Comparison of ENCODE assay signal across 28 cellular contexts in the genomic region with DNA sequence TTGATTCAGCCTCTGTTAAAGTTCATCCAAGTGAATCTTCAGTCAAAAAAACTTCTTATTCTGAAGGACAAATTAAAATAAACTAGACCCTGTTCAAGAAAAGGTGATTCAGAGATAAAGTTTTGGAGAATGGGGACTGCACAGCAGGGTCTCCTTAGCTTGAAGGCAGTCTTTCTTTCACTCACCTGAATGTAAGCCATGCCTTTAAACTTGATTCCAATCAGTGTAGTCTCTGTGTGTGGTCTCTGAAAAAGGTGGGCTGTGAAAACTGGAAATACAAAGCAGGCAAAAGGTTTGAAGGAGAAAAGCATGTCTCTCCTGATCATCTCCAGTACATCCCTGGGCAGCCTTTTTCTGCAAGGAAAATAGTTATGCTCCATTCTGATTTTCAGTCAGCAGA.
"Had no signal": no experiment of that assay in that cellular context is flagged by ENCODE, and none has a peak within 500 bp of the region (broad histone marks: within the 10 kb centered on the region; RNA-seq: fewer than 3 reads in every experiment).

No MANE protein-coding gene starts in this region.

- H3K27ac ChIP-seq: stomach, suprapubic skin, testis, thoracic aorta, thyroid gland, tibial artery, tibial nerve, transverse colon, upper lobe of left lung, upper lobe of right lung, uterus, vagina had no signal

- H3K9me3 Mint-ChIP-seq: stimulated activated effector memory CD8-positive, alpha-beta T cell treated with anti-CD3 and anti-CD28 coated beads, Interleukin-12 subunit alpha, Interleukin-12 subunit beta, amount 100 ng/mL, for 72 hours; stimulated activated memory B cell treated with anti-CD40 and anti-IgM and Interleukin-4, amounts not matched to agents 10 μg/mL and 1 μg/mL and 100 μg/mL, for 72 hours; stimulated activated naive B cell treated with anti-CD40 and anti-IgM and Interleukin-4, amounts not matched to agents 10 μg/mL and 1 μg/mL and 100 μg/mL, for 72 hours; stimulated activated naive CD8-positive, alpha-beta T cell treated with anti-CD3 and anti-CD28 coated beads, Interleukin-15, Interleukin-2, amounts not matched to agents 100 ng/mL and 50 ng/mL, for 24 hours had no signal

- H3K27me3 Mint-ChIP-seq: type B pancreatic cell had no signal

- ATAC-seq: stimulated activated effector memory CD8-positive, alpha-beta T cell treated with anti-CD3 and anti-CD28 coated beads, Interleukin-12 subunit alpha, Interleukin-12 subunit beta, amount 100 ng/mL, for 72 hours; stimulated activated memory B cell treated with anti-CD40 and anti-IgM and Interleukin-4, amounts not matched to agents 10 μg/mL and 1 μg/mL and 100 μg/mL, for 72 hours; stimulated activated naive B cell treated with anti-CD40 and anti-IgM and Interleukin-4, amounts not matched to agents 10 μg/mL and 1 μg/mL and 100 μg/mL, for 72 hours; stimulated activated naive CD8-positive, alpha-beta T cell treated with anti-CD3 and anti-CD28 coated beads, Interleukin-15, amount 100 ng/mL, for 72 hours; stimulated activated naive CD8-positive, alpha-beta T cell treated with anti-CD3 and anti-CD28 coated beads, Interleukin-15, Interleukin-2, amounts not matched to agents 100 U/mL and 50 U/mL, for 24 hours; upper lobe of right lung had no signal

- H3K4me1 ChIP-seq: stomach, suprapubic skin, testis, tibial artery, tibial nerve, transverse colon, upper lobe of left lung, upper lobe of right lung, uterus, vagina had no signal

- H3K36me3 ChIP-seq: stomach, suprapubic skin, thoracic aorta, thyroid gland, tibial artery, tibial nerve, transverse colon, upper lobe of left lung, upper lobe of right lung, uterus, vagina had no signal

- H3K27me3 ChIP-seq: stomach, suprapubic skin, testis, thyroid gland, tibial artery, tibial nerve, transverse colon, upper lobe of left lung, upper lobe of right lung, uterus, vagina had no signal

- H3K9me3 ChIP-seq: stomach, suprapubic skin, testis, thoracic aorta, thyroid gland, tibial artery, tibial nerve, transverse colon, upper lobe of left lung, upper lobe of right lung, uterus, vagina had no signal

- H3K27ac Mint-ChIP-seq: stimulated activated effector memory CD8-positive, alpha-beta T cell treated with anti-CD3 and anti-CD28 coated beads, Interleukin-12 subunit alpha, Interleukin-12 subunit beta, amount 100 ng/mL, for 72 hours; stimulated activated memory B cell treated with anti-CD40 and anti-IgM and Interleukin-4, amounts not matched to agents 10 μg/mL and 1 μg/mL and 100 μg/mL, for 72 hours; stimulated activated naive B cell treated with anti-CD40 and anti-IgM and Interleukin-4, amounts not matched to agents 10 μg/mL and 1 μg/mL and 100 μg/mL, for 72 hours; stimulated activated naive CD8-positive, alpha-beta T cell treated with anti-CD3 and anti-CD28 coated beads, Interleukin-15, Interleukin-2, amounts not matched to agents 100 ng/mL and 50 ng/mL, for 24 hours; type B pancreatic cell had no signal

- H3K4me3 Mint-ChIP-seq: stimulated activated effector memory CD8-positive, alpha-beta T cell treated with anti-CD3 and anti-CD28 coated beads, Interleukin-12 subunit alpha, Interleukin-12 subunit beta, amount 100 ng/mL, for 72 hours; stimulated activated memory B cell treated with anti-CD40 and anti-IgM and Interleukin-4, amounts not matched to agents 10 μg/mL and 1 μg/mL and 100 μg/mL, for 72 hours; stimulated activated naive B cell treated with anti-CD40 and anti-IgM and Interleukin-4, amounts not matched to agents 10 μg/mL and 1 μg/mL and 100 μg/mL, for 72 hours; stimulated activated naive CD8-positive, alpha-beta T cell treated with anti-CD3 and anti-CD28 coated beads, Interleukin-15, amount 100 ng/mL, for 72 hours; stimulated activated naive CD8-positive, alpha-beta T cell treated with anti-CD3 and anti-CD28 coated beads, Interleukin-15, Interleukin-2, amounts not matched to agents 100 ng/mL and 50 ng/mL, for 24 hours; type B pancreatic cell had no signal

- DNase-seq: stimulated activated CD4-positive, alpha-beta T cell treated with anti-CD3 and anti-CD28 coated beads, Interleukin-2, amount 100 ng/mL, for 48 hours; stimulated activated CD4-positive, alpha-beta T cell treated with anti-CD3 and anti-CD28 coated beads, Interleukin-4, amount 100 ng/mL, for 1 hour; stimulated activated CD4-positive, alpha-beta T cell treated with anti-CD3 and anti-CD28 coated beads, Interleukin-4, amount 100 ng/mL, for 24 hours; stimulated activated CD4-positive, alpha-beta T cell treated with anti-CD3 and anti-CD28 coated beads, Interleukin-4, amount 100 ng/mL, for 4 hours; stimulated activated CD8-positive, alpha-beta memory T cell treated with anti-CD3 and anti-CD28 coated beads, Interleukin-4, amount 100 ng/mL, for 48 hours; stimulated activated naive B cell treated with anti-CD40 and anti-IgM and Interleukin-4, amounts not matched to agents 10 μg/mL and 1 μg/mL and 100 μg/mL, for 72 hours; stimulated activated naive CD4-positive, alpha-beta T cell; stimulated activated naive CD4-positive, alpha-beta T cell treated with Interleukin-2 at 50 U/mL for 16 hours; stimulated activated naive CD8-positive, alpha-beta T cell treated with anti-CD3 and anti-CD28 coated beads, Interleukin-15, amount 100 ng/mL, for 72 hours; stimulated activated naive CD8-positive, alpha-beta T cell treated with anti-CD3 and anti-CD28 coated beads, Interleukin-15, Interleukin-2, amounts not matched to agents 100 U/mL and 50 U/mL, for 24 hours; stomach; substantia nigra; testis; tibial artery; transverse colon; trophoblast cell; upper lobe of left lung; upper lobe of right lung; uterus had no signal

- H3K4me1 Mint-ChIP-seq: stimulated activated effector memory CD8-positive, alpha-beta T cell treated with anti-CD3 and anti-CD28 coated beads, Interleukin-12 subunit alpha, Interleukin-12 subunit beta, amount 100 ng/mL, for 72 hours; stimulated activated memory B cell treated with anti-CD40 and anti-IgM and Interleukin-4, amounts not matched to agents 10 μg/mL and 1 μg/mL and 100 μg/mL, for 72 hours; stimulated activated naive B cell treated with anti-CD40 and anti-IgM and Interleukin-4, amounts not matched to agents 10 μg/mL and 1 μg/mL and 100 μg/mL, for 72 hours; stimulated activated naive CD8-positive, alpha-beta T cell treated with anti-CD3 and anti-CD28 coated beads, Interleukin-15, amount 100 ng/mL, for 72 hours had no signal

- H3K36me3 Mint-ChIP-seq: stimulated activated effector memory CD8-positive, alpha-beta T cell treated with anti-CD3 and anti-CD28 coated beads, Interleukin-12 subunit alpha, Interleukin-12 subunit beta, amount 100 ng/mL, for 72 hours; stimulated activated memory B cell treated with anti-CD40 and anti-IgM and Interleukin-4, amounts not matched to agents 10 μg/mL and 1 μg/mL and 100 μg/mL, for 72 hours; stimulated activated naive B cell treated with anti-CD40 and anti-IgM and Interleukin-4, amounts not matched to agents 10 μg/mL and 1 μg/mL and 100 μg/mL, for 72 hours; type B pancreatic cell had no signal

- H3K4me3 ChIP-seq: stomach, suprapubic skin, testis, thoracic aorta, thyroid gland, tibial artery, tibial nerve, transverse colon, upper lobe of left lung, upper lobe of right lung, uterus, vagina had no signal
